ENCODE assay signal across 8 cellular contexts in genomic region chr22:46084943-46085830, GRCh38.
A peak's percentile ranks its signal among the peaks of the same experiment; 100 is the strongest.
DNase-seq lines count a peak whose midpoint lies in the region; ATAC-seq, FAIRE-seq and TF ChIP-seq lines count a peak whose summit lies in the region.

No MANE protein-coding gene starts in this region.

- RAD21 ChIA-PET in HCT116 (lab: Charles Lee; ENCODE audit: low non-redundant PET in 1 of 2, low total read pairs in 2 of 2, uncharacterized antibody in 2 of 2, unreplicated experiment in 2 of 2): no interaction called here

- CTCF ChIA-PET in HCT116 (lab: Charles Lee): interaction anchor here (3.1 kb wide), 1 partner anchor 78 kb away, joined by 17 read pairs; no protein-coding TSS in a partner anchor

- TSS peak; percentile 86 for BruUV-seq in HCT116 (replicated peaks; lab: Mats Ljungman, UMichigan)

- POLR2A ChIA-PET in HCT116 (lab: Charles Lee): interaction anchor here (0.9 to 1.2 kb wide), 2 partner anchors 72 to 78 kb away, joined by 3 read pairs; no protein-coding TSS in a partner anchor

- no peak for FAIRE-seq in kidney (lab: Jason Lieb, UNC)

- peak; percentile 61 for ATAC-seq in HCT116

- H3K4me1 ChIP-seq in HCT116 (ENCODE audit: control insufficient read depth in 1 of 2, insufficient read depth in 2 of 2, low read length in 2 of 2) (peaks cover 42 to 74% of the 10 kb centered on the region in 2 experiments), kidney (ENCODE audit: control insufficient read depth in 1 of 2, insufficient read depth in 1 of 2, low read depth in 1 of 2, low read length in 2 of 2) (peaks cover 48 to 67% of the 10 kb centered on the region in 2 donors), suprapubic skin (peaks cover 95% of the 10 kb centered on the region), SJCRH30 (no peaks in the 10 kb centered on the region; the same call in 1 of the 2 replicates)

- H2AFZ ChIP-seq in HCT116 (ENCODE audit: low read depth, low read length, poor library complexity, severe bottlenecking): no peak overlapping the region

- H3K27ac ChIP-seq in HCT116 (ENCODE audit: low read depth, low read length) (peak overlapping the region; percentile 100), kidney (ENCODE audit: low read depth in 2 of 2, low read length in 2 of 2) (peak overlapping the region; percentile 91 to 94), suprapubic skin (peak overlapping the region; percentile 98), SJCRH30 (no peak overlapping the region)

- H3K27me3 ChIP-seq in HCT116 (ENCODE audit: insufficient read depth, low read length) (no peaks in the 10 kb centered on the region), suprapubic skin (no peaks in the 10 kb centered on the region), SJCRH30 (no peaks in the 10 kb centered on the region; the same call in 1 of the 2 replicates)

- H3K9me3 ChIP-seq in HCT116 (ENCODE audit: control insufficient read depth in 1 of 2, insufficient read depth in 1 of 2, low read depth in 1 of 2, low read length in 2 of 2) (no peaks in the 10 kb centered on the region), kidney (ENCODE audit: control insufficient read depth in 1 of 2, low read length in 2 of 2) (no peaks in the 10 kb centered on the region), suprapubic skin (no peaks in the 10 kb centered on the region), SJCRH30 (replicated peaks) (no peaks in the 10 kb centered on the region)

- H3K36me3 ChIP-seq in HCT116 (ENCODE audit: control insufficient read depth in 1 of 2, insufficient read depth in 2 of 2, low read length in 2 of 2) (peaks cover 0 to 37% of the 10 kb centered on the region in 2 experiments; a peak in 2 of 4 replicates), kidney (ENCODE audit: control insufficient read depth in 1 of 2, insufficient read depth in 2 of 2, low read length in 2 of 2) (peaks cover 4 to 21% of the 10 kb centered on the region in 2 donors), suprapubic skin (no peaks in the 10 kb centered on the region), SJCRH30 (peaks cover 75% of the 10 kb centered on the region)

- WGBS in suprapubic skin: 0% methylated on average over 7 of the region's 35 CpGs

- H3K9ac ChIP-seq in HCT116 (ENCODE audit: low read length) (peak overlapping the region; percentile 99), kidney (ENCODE audit: low read length in 2 of 2) (peak overlapping the region in 1 of 2 donors; percentile 57)

- in situ Hi-C loops in astrocyte of the spinal cord (cut with HindIII; ENCODE audit: low sequenced_read_pairs): no loop called here

- H3K79me2 ChIP-seq in HCT116 (ENCODE audit: insufficient read depth, low read length): peaks cover 100% of the 10 kb centered on the region

- intact Hi-C loops in HCT116 (cut with micrococcal nuclease): no loop called here
- intact Hi-C loops in kidney (cut with DNase I): no loop called here

- no peak for TF ChIP-seq EP300 in suprapubic skin (IDR thresholded peaks at IDR 0.05)

- H3K4me3 ChIP-seq in HCT116 (replicated peaks in 1 of 2; ENCODE audit: low read depth in 1 of 2, low read length in 2 of 2): peak overlapping the region; percentile 64 to 68
- peak overlapping the region; percentile 86 for H3K4me3 ChIP-seq in astrocyte of the spinal cord (ENCODE audit: low read depth, low read length)
- peak overlapping the region in 1 of 2 donors; percentile 35 for H3K4me3 ChIP-seq in kidney (ENCODE audit: low read length in 2 of 2)
- peak overlapping the region; percentile 79 for H3K4me3 ChIP-seq in suprapubic skin
- H3K4me3 ChIP-seq in SJCRH30: no peak overlapping the region

- no peak for TF ChIP-seq RAD21 in HCT116 (IDR thresholded peaks at IDR 0.05; ENCODE audit: low read depth)

- H3K9me2 ChIP-seq in HCT116 (ENCODE audit: insufficient read depth): no peaks in the 10 kb centered on the region

- DNase-seq in HCT116 (ENCODE audit: low read depth, low spot score): no peak
- peak; percentile 77 for DNase-seq in astrocyte of the spinal cord (ENCODE audit: low read depth, low spot score)
- DNase-seq in kidney: peak; percentile 97
- DNase-seq in suprapubic skin (ENCODE audit: low spot score in 2 of 2): peak; percentile 91 to 94
- DNase-seq in NOMO-1 treated with DMSO at 0.1 percent for 48 hours (lab: John Stamatoyannopoulos, UW; ENCODE audit: unreplicated experiment): no peak
- DNase-seq in SJCRH30: no peak
- no peak for DNase-seq in NCI-H82 treated with DMSO at 0.1 percent for 48 hours (lab: John Stamatoyannopoulos, UW; ENCODE audit: unreplicated experiment)
- no peak for DNase-seq in NCI-H526 treated with DMSO at 0.1 percent for 48 hours (lab: John Stamatoyannopoulos, UW)

- H3K4me2 ChIP-seq in HCT116 (ENCODE audit: low read length): peak overlapping the region; percentile 99

- TF ChIP-seq POLR2A in HCT116 (IDR thresholded peaks at IDR 0.05; ENCODE audit: borderline replicate concordance, extremely low read depth, insufficient read depth, insufficient read length) (no peak), suprapubic skin (IDR thresholded peaks at IDR 0.05) (peak in 1 of 2 donors; percentile 40)

- no peaks in the 10 kb centered on the region for H4K20me1 ChIP-seq in HCT116 (ENCODE audit: insufficient read depth)

- no peak for TF ChIP-seq CTCF in HCT116 (IDR thresholded peaks at IDR 0.05 in 2 of 3, conservative IDR thresholded peaks at IDR 0.05 in 1 of 3; ENCODE audit: borderline replicate concordance in 1 of 3, insufficient read depth in 1 of 3, low read depth in 2 of 3, low read length in 2 of 3)
- no peak for TF ChIP-seq CTCF in astrocyte of the spinal cord (IDR thresholded peaks at IDR 0.05; ENCODE audit: low read depth, low read length)
- no peak for TF ChIP-seq CTCF in kidney (IDR thresholded peaks at IDR 0.05; ENCODE audit: borderline replicate concordance, extremely low read depth, insufficient read depth)
- TF ChIP-seq CTCF in suprapubic skin (IDR thresholded peaks at IDR 0.05): no peak

TF ChIP-seq in HCT116, 20 proteins besides CTCF, POLR2A, EP300 and RAD21:
- TF ChIP-seq MAX (IDR thresholded peaks at IDR 0.05): peak; percentile 86
- no peak for TF ChIP-seq TCF7L2 (IDR thresholded peaks at IDR 0.05; ENCODE audit: borderline replicate concordance, extremely low read depth, insufficient read depth, insufficient read length)
- TF ChIP-seq ELF1 (IDR thresholded peaks at IDR 0.05; ENCODE audit: borderline replicate concordance, low read depth): no peak
- TF ChIP-seq CEBPB (IDR thresholded peaks at IDR 0.05; ENCODE audit: low read depth): no peak
- TF ChIP-seq SIN3A (IDR thresholded peaks at IDR 0.05; ENCODE audit: low read depth): peak; percentile 41; the same call in 1 of the 2 replicates
- TF ChIP-seq SRF (IDR thresholded peaks at IDR 0.05; ENCODE audit: low read depth): no peak; the same call in 1 of the 2 replicates
- TF ChIP-seq YY1 (IDR thresholded peaks at IDR 0.05; ENCODE audit: extremely low read depth, insufficient replicate concordance, low read depth, low read length): peak; percentile 98
- peak; percentile 65; the same call in 1 of the 2 replicates for TF ChIP-seq EGR1 (IDR thresholded peaks at IDR 0.05; ENCODE audit: low read depth)
- TF ChIP-seq FOSL1 (IDR thresholded peaks at IDR 0.05; ENCODE audit: low read depth): no peak
- no peak for TF ChIP-seq EZH2 (IDR thresholded peaks at IDR 0.05)
- TF ChIP-seq, protein P1, sequence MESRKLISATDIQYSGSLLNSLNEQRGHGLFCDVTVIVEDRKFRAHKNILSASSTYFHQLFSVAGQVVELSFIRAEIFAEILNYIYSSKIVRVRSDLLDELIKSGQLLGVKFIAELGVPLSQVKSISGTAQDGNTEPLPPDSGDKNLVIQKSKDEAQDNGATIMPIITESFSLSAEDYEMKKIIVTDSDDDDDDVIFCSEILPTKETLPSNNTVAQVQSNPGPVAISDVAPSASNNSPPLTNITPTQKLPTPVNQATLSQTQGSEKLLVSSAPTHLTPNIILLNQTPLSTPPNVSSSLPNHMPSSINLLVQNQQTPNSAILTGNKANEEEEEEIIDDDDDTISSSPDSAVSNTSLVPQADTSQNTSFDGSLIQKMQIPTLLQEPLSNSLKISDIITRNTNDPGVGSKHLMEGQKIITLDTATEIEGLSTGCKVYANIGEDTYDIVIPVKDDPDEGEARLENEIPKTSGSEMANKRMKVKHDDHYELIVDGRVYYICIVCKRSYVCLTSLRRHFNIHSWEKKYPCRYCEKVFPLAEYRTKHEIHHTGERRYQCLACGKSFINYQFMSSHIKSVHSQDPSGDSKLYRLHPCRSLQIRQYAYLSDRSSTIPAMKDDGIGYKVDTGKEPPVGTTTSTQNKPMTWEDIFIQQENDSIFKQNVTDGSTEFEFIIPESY (IDR thresholded peaks at IDR 0.05; ENCODE audit: extremely low read depth, insufficient replicate concordance, low read length): no peak
- peak; percentile 69; the same call in 1 of the 2 replicates for TF ChIP-seq ZFX (IDR thresholded peaks at IDR 0.05)
- TF ChIP-seq REST (IDR thresholded peaks at IDR 0.05; ENCODE audit: low read depth): no peak
- TF ChIP-seq POLR2AphosphoS5 (IDR thresholded peaks at IDR 0.05; ENCODE audit: low read depth, low read length): peak; percentile 71
TF ChIP-seq in HCT116: peak in this region for 6.

Comparison
In these comparisons a context has a peak if more than half of its experiments do, and no peak if none do; other contexts are left out.
1. DNase-seq: peak in astrocyte of the spinal cord (single experiment), kidney (single experiment) and suprapubic skin (2 of 2); none in HCT116 (single experiment), NOMO-1 treated with DMSO at 0.1 percent for 48 hours (single experiment), SJCRH30 (0 of 2), NCI-H82 treated with DMSO at 0.1 percent for 48 hours (single experiment) and NCI-H526 treated with DMSO at 0.1 percent for 48 hours (single experiment).